ENCODE assay signal across 2 cellular contexts in the genomic region with DNA sequence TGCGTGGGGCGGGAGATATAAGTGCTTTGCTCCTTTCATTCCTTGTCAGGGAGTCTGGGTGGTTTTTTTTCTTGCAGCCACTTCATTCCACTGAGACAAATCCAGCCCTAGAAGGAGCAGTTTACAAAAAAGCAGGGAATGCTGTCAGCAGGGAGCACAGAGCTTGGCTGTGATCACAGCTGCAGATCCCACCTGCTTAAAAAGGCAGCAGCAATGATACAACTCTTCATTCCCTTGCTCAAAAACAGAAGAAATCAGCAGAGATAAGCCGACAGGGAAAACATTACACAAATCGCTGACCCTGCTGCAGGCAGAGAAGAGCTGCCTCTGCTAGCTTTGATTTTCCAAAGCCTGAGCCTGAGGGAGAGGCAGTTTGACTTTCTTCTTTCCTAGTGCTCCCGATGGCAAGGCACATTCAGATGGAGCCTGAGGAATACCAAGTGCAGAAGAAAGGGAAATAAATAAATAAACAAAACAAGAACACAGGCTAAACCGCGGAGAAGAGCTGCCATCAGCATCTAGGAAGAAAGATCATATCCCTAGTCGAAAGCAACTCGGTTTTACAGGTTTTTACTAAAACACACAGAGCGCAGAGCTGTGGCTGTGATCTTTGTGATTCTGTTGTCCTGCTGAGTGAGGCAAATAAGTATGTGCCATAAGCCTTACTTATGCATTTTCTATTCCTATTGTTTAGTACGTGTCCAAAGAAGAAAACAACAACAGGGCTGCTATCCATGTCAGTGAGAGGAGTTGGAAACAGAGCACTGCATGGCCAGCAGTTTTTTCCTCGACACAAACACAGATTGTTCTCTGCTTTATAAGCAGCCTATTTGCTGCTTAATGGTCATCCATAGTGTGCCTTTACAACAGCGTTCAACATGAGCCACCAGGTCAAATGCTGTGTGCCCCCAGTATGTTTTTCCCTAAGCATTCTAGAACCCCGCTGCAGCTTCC.
TF ChIP-seq lines count a peak whose summit lies in the region.

No MANE protein-coding gene starts in this region.

TF ChIP-seq in SK-N-SH, 30 proteins besides CTCF, POLR2A, EP300 and RAD21:
- TF ChIP-seq, protein P1, sequence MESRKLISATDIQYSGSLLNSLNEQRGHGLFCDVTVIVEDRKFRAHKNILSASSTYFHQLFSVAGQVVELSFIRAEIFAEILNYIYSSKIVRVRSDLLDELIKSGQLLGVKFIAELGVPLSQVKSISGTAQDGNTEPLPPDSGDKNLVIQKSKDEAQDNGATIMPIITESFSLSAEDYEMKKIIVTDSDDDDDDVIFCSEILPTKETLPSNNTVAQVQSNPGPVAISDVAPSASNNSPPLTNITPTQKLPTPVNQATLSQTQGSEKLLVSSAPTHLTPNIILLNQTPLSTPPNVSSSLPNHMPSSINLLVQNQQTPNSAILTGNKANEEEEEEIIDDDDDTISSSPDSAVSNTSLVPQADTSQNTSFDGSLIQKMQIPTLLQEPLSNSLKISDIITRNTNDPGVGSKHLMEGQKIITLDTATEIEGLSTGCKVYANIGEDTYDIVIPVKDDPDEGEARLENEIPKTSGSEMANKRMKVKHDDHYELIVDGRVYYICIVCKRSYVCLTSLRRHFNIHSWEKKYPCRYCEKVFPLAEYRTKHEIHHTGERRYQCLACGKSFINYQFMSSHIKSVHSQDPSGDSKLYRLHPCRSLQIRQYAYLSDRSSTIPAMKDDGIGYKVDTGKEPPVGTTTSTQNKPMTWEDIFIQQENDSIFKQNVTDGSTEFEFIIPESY (IDR thresholded peaks at IDR 0.05; ENCODE audit: borderline replicate concordance, low read depth) = no peak
- peak; percentile 75 for TF ChIP-seq GATA2 (CRISPR knock-in tag; IDR thresholded peaks at IDR 0.05)
- TF ChIP-seq, protein P2, sequence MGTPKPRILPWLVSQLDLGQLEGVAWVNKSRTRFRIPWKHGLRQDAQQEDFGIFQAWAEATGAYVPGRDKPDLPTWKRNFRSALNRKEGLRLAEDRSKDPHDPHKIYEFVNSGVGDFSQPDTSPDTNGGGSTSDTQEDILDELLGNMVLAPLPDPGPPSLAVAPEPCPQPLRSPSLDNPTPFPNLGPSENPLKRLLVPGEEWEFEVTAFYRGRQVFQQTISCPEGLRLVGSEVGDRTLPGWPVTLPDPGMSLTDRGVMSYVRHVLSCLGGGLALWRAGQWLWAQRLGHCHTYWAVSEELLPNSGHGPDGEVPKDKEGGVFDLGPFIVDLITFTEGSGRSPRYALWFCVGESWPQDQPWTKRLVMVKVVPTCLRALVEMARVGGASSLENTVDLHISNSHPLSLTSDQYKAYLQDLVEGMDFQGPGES (IDR thresholded peaks at IDR 0.05; ENCODE audit: low read depth, low read length) = no peak
- no peak for TF ChIP-seq FOXJ3 (CRISPR knock-in tag; IDR thresholded peaks at IDR 0.05)
- peak; percentile 92 for TF ChIP-seq RCOR1 (IDR thresholded peaks at IDR 0.05; ENCODE audit: low read length)

TF ChIP-seq in SK-N-SH treated with all-trans-retinoic acid at 6 μM for 48 hours, 23 proteins besides CTCF, POLR2A, EP300 and RAD21 (continued from another document):
- TF ChIP-seq, protein P3, sequence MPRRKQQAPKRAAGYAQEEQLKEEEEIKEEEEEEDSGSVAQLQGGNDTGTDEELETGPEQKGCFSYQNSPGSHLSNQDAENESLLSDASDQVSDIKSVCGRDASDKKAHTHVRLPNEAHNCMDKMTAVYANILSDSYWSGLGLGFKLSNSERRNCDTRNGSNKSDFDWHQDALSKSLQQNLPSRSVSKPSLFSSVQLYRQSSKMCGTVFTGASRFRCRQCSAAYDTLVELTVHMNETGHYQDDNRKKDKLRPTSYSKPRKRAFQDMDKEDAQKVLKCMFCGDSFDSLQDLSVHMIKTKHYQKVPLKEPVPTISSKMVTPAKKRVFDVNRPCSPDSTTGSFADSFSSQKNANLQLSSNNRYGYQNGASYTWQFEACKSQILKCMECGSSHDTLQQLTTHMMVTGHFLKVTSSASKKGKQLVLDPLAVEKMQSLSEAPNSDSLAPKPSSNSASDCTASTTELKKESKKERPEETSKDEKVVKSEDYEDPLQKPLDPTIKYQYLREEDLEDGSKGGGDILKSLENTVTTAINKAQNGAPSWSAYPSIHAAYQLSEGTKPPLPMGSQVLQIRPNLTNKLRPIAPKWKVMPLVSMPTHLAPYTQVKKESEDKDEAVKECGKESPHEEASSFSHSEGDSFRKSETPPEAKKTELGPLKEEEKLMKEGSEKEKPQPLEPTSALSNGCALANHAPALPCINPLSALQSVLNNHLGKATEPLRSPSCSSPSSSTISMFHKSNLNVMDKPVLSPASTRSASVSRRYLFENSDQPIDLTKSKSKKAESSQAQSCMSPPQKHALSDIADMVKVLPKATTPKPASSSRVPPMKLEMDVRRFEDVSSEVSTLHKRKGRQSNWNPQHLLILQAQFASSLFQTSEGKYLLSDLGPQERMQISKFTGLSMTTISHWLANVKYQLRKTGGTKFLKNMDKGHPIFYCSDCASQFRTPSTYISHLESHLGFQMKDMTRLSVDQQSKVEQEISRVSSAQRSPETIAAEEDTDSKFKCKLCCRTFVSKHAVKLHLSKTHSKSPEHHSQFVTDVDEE (CRISPR knock-in tag; IDR thresholded peaks at IDR 0.05) = no peak
- TF ChIP-seq ZFP30 (CRISPR knock-in tag; IDR thresholded peaks at IDR 0.05) (no peak), ZNF565 (CRISPR knock-in tag; conservative IDR thresholded peaks at IDR 0.05; ENCODE audit: low read depth) (no peak), ESRRG (CRISPR knock-in tag; IDR thresholded peaks at IDR 0.05) (no peak), ISL1 (CRISPR knock-in tag; IDR thresholded peaks at IDR 0.05) (no peak), ARNTL (CRISPR knock-in tag; IDR thresholded peaks at IDR 0.05; ENCODE audit: borderline replicate concordance, low read depth) (no peak), RARB (CRISPR knock-in tag; IDR thresholded peaks at IDR 0.05) (no peak), GLIS3 (CRISPR knock-in tag; IDR thresholded peaks at IDR 0.05) (no peak)
- TF ChIP-seq, protein P4, sequence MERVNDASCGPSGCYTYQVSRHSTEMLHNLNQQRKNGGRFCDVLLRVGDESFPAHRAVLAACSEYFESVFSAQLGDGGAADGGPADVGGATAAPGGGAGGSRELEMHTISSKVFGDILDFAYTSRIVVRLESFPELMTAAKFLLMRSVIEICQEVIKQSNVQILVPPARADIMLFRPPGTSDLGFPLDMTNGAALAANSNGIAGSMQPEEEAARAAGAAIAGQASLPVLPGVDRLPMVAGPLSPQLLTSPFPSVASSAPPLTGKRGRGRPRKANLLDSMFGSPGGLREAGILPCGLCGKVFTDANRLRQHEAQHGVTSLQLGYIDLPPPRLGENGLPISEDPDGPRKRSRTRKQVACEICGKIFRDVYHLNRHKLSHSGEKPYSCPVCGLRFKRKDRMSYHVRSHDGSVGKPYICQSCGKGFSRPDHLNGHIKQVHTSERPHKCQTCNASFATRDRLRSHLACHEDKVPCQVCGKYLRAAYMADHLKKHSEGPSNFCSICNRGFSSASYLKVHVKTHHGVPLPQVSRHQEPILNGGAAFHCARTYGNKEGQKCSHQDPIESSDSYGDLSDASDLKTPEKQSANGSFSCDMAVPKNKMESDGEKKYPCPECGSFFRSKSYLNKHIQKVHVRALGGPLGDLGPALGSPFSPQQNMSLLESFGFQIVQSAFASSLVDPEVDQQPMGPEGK (CRISPR knock-in tag; IDR thresholded peaks at IDR 0.05; ENCODE audit: borderline replicate concordance) = no peak
TF ChIP-seq in SK-N-SH treated with all-trans-retinoic acid at 6 μM for 48 hours: peak in this region for 0.
